Comparison of ENCODE assay signal across 19 cellular contexts in the genomic region with DNA sequence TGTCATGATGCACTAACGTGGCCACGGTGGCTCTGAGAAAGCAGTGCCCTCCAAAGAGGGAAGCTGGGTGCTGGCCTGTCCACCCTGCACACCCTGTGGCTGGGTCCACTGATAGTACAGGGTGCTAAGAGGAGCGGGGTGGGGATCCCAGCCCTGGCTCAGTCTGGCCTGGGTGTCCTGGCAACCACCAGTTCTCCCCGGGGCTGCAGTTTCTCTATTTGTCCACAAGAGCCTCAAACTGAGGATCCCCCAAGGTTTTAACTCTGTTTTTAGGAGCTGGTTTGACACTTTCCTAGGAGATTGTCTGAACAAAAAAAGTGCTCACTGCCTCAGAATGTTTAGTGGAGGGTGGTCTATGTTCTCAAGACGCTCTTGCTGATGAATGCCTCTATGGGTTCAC. TPM values are rescaled to one million over a fixed set of nuclear protein-coding genes. Genes with fewer than 3 reads are reported as not detected.
DNase-seq lines count a peak whose midpoint lies in the region; ATAC-seq, FAIRE-seq and TF ChIP-seq lines count a peak whose summit lies in the region.
"Had no signal": no experiment of that assay in that cellular context is flagged by ENCODE, and none has a peak within 500 bp of the region (broad histone marks: within the 10 kb centered on the region; RNA-seq: fewer than 3 reads in every experiment).

No MANE protein-coding gene starts in this region.

- H3K4me1 ChIP-seq in HepG2 (ENCODE audit: insufficient read depth, low read length) (peaks cover 8% of the 10 kb centered on the region), right lobe of liver (peaks cover 0 to 7% (median 0%) of the 10 kb centered on the region in 4 donors), Panc1 (ENCODE audit: control insufficient read depth, insufficient read depth, low read length) (no peaks in the 10 kb centered on the region)
- H3K4me1 ChIP-seq: thyroid gland had no signal

- H3K27ac ChIP-seq in HepG2 (ENCODE audit: extremely low read length, insufficient read depth, low read length) (no peak overlapping the region), right lobe of liver (no peak overlapping the region), Panc1 (ENCODE audit: low read length) (no peak overlapping the region)
- H3K27ac ChIP-seq: RWPE1, thyroid gland had no signal

- intact Hi-C loops in HepG2 (cut with micrococcal nuclease; ENCODE audit: unreplicated experiment) (no loop called here), right lobe of liver (cut with DNase I) (no loop called here), Panc1 (cut with micrococcal nuclease; ENCODE audit: unreplicated experiment) (no loop called here)

- BruUV-seq in HepG2 (replicated peaks; lab: Mats Ljungman, UMichigan): no TSS peak
- no TSS peak for BruUV-seq in Panc1 (replicated peaks; lab: Mats Ljungman, UMichigan)

- CTCF ChIA-PET in HepG2 (lab: Yijun Ruan, JAX; ENCODE audit: low intra/inter-chr PET ratio, low total read pairs) (no interaction called here), Panc1 (lab: Charles Lee) (no interaction called here)

- TF ChIP-seq POLR2A in HepG2 (IDR thresholded peaks at IDR 0.05; ENCODE audit: insufficient read depth in 1 of 2, low read depth in 2 of 2, low read length in 2 of 2) (no peak), right lobe of liver (IDR thresholded peaks at IDR 0.05) (no peak)

- TF ChIP-seq RAD21 in HepG2 (CRISPR knock-in tag; IDR thresholded peaks at IDR 0.05): no peak

- DNase-seq in HepG2 (ENCODE audit: low spot score) (no peak), right lobe of liver (no peak), Panc1 (ENCODE audit: low read depth, low spot score) (no peak), fibroblast of the aortic adventitia (ENCODE audit: low read depth) (no peak), germinal center (ENCODE audit: low spot score) (no peak), GM19239 (ENCODE audit: insufficient read length, low spot score) (no peak), GM10266 (ENCODE audit: extremely low spot score) (no peak)
- DNase-seq: activated CD4-positive, alpha-beta memory T cell treated with anti-CD3 and anti-CD28 coated beads, Interleukin-2, amount 10 ng/mL, durations not matched to agents 7 days and 5 days; activated effector memory CD4-positive, alpha-beta T cell treated with anti-CD3 and anti-CD28 coated beads, Interleukin-2, amount 50 U/mL, for 16 hours; DMS79; effector memory CD4-positive, alpha-beta T cell; GOT3; KG1; NCI-H2029; NCI-H526 treated with DMSO at 0.1 percent for 48 hours; thyroid gland had no signal

- ATAC-seq in HepG2 (peak; percentile 79), right lobe of liver (no peak), Panc1 (peak; percentile 60; the same call in 1 of the 2 replicates), GM19467 (IDR thresholded peaks at IDR 0.05; ENCODE audit: unreplicated experiment) (no peak)

- in situ Hi-C loops in HepG2 (cut with HindIII; ENCODE audit: extremely low pct_ligation_motif_present, low pct_unique_long_range_greater_than_20kb): no loop called here
- in situ Hi-C loops in Panc1 (cut with HindIII; ENCODE audit: low pct_unique_long_range_greater_than_20kb, low sequenced_read_pairs): no loop called here

- peaks cover 4 to 36% of the 10 kb centered on the region in 2 experiments; a peak in 3 of 5 replicates for H3K27me3 ChIP-seq in HepG2 (ENCODE audit: control insufficient read depth in 1 of 2, insufficient read depth in 2 of 2, low read length in 2 of 2)
- H3K27me3 ChIP-seq in right lobe of liver: no peaks in the 10 kb centered on the region
- peaks cover 2% of the 10 kb centered on the region; the same call in 1 of the 2 replicates for H3K27me3 ChIP-seq in Panc1 (ENCODE audit: control insufficient read depth, insufficient read depth, low read length)
- H3K27me3 ChIP-seq: thyroid gland had no signal

- H2AFZ ChIP-seq in HepG2 (ENCODE audit: low read length): no peak overlapping the region

- H4K20me1 ChIP-seq in HepG2 (ENCODE audit: insufficient read depth, low read length): no peaks in the 10 kb centered on the region

- FAIRE-seq in HepG2 (lab: Jason Lieb, UNC) (no peak), GM19239 (lab: Jason Lieb, UNC) (no peak)

- H3K79me2 ChIP-seq in HepG2 (ENCODE audit: insufficient read depth, low read length): no peaks in the 10 kb centered on the region

- H3K4me3 ChIP-seq in HepG2 (replicated peaks in 1 of 3; ENCODE audit: insufficient read depth in 1 of 3, low read depth in 2 of 3, low read length in 3 of 3) (no peak overlapping the region), right lobe of liver (no peak overlapping the region), Panc1 (ENCODE audit: low read depth in 2 of 2, low read length in 2 of 2) (no peak overlapping the region), fibroblast of the aortic adventitia (ENCODE audit: low read depth, low read length) (no peak overlapping the region)
- H3K4me3 ChIP-seq: thyroid gland had no signal

- H3K9me3 ChIP-seq in HepG2 (ENCODE audit: low read length) (no peaks in the 10 kb centered on the region), right lobe of liver (no peaks in the 10 kb centered on the region), Panc1 (ENCODE audit: control insufficient read depth, insufficient read depth, low read depth, low read length) (no peaks in the 10 kb centered on the region)
- H3K9me3 ChIP-seq: thyroid gland had no signal

- no peaks in the 10 kb centered on the region for H3K36me3 ChIP-seq in HepG2 (replicated peaks in 1 of 2; ENCODE audit: control insufficient read depth in 1 of 2, insufficient read depth in 2 of 2, low read length in 2 of 2)
- no peaks in the 10 kb centered on the region for H3K36me3 ChIP-seq in right lobe of liver
- H3K36me3 ChIP-seq in Panc1 (ENCODE audit: control insufficient read depth, insufficient read depth, low read length): no peaks in the 10 kb centered on the region
- H3K36me3 ChIP-seq: thyroid gland had no signal

- WGBS in HepG2 (ENCODE audit: low lambda C conversion rate): 18% methylated on average over 4 of the region's 5 CpGs
- 60% methylated on average over 2 of the region's 5 CpGs for WGBS in right lobe of liver (ENCODE audit: insufficient coverage, low coverage, low lambda C conversion rate, missing lambda C conversion rate)

- no peak for TF ChIP-seq CTCF in HepG2 (CRISPR knock-in tag; IDR thresholded peaks at IDR 0.05)
- no peak for TF ChIP-seq CTCF in right lobe of liver (IDR thresholded peaks at IDR 0.05)
- TF ChIP-seq CTCF in Panc1 (IDR thresholded peaks at IDR 0.05): no peak
- peak; percentile 22 for TF ChIP-seq CTCF in fibroblast of the aortic adventitia (IDR thresholded peaks at IDR 0.05; ENCODE audit: insufficient read depth, low read length)
- TF ChIP-seq CTCF in GM10266 (IDR thresholded peaks at IDR 0.05; ENCODE audit: control insufficient read depth, insufficient read depth, low read depth, missing control alignments): no peak

- POLR2A ChIA-PET in HepG2 (lab: Yijun Ruan, JAX): no interaction called here
- POLR2A ChIA-PET in Panc1 (lab: Charles Lee): no interaction called here

- TF ChIP-seq EP300 in HepG2 (IDR thresholded peaks at IDR 0.05; ENCODE audit: low read depth in 2 of 2, low read length in 2 of 2) (no peak), HepG2 (CRISPR knock-in tag; IDR thresholded peaks at IDR 0.05; ENCODE audit: borderline replicate concordance) (no peak)

- H3K9ac ChIP-seq in HepG2 (ENCODE audit: insufficient read depth, low read depth, low read length): no peak overlapping the region

- no peak overlapping the region for H3K4me2 ChIP-seq in HepG2 (ENCODE audit: low read depth, low read length)

TF ChIP-seq in HepG2, 621 proteins besides CTCF, POLR2A, EP300 and RAD21 (continues in another document):
- TF ChIP-seq THAP11 (CRISPR knock-in tag; IDR thresholded peaks at IDR 0.05) (no peak), ZNF709 (CRISPR knock-in tag; IDR thresholded peaks at IDR 0.05) (no peak)
- TF ChIP-seq, protein P1, sequence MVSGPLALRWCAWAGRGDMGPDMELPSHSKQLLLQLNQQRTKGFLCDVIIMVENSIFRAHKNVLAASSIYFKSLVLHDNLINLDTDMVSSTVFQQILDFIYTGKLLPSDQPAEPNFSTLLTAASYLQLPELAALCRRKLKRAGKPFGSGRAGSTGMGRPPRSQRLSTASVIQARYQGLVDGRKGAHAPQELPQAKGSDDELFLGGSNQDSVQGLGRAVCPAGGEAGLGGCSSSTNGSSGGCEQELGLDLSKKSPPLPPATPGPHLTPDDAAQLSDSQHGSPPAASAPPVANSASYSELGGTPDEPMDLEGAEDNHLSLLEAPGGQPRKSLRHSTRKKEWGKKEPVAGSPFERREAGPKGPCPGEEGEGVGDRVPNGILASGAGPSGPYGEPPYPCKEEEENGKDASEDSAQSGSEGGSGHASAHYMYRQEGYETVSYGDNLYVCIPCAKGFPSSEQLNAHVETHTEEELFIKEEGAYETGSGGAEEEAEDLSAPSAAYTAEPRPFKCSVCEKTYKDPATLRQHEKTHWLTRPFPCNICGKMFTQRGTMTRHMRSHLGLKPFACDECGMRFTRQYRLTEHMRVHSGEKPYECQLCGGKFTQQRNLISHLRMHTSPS (CRISPR knock-in tag; IDR thresholded peaks at IDR 0.05; ENCODE audit: low read depth): no peak

RNA-seq across cellular contexts. Expression of a gene that starts 29.0 kb away (rescaled TPM):
- total RNA-seq in HepG2 (2016; rRNA removed; fragmentation: Illumina TruSeq; extraction: Trizol): not detected in 2 replicates
- total RNA-seq in HepG2 (2016; cell fraction: cytosol; rRNA removed; fragmentation: Illumina TruSeq; extraction: Trizol; ENCODE audit: low read depth): not detected in 2 replicates
- total RNA-seq in HepG2 (2016; cell fraction: insoluble cytoplasmic fraction; rRNA removed; fragmentation: Illumina TruSeq; extraction: Trizol): not detected in 2 replicates
- not detected in 2 replicates for total RNA-seq in HepG2 (2016; cell fraction: membrane; rRNA removed; fragmentation: Illumina TruSeq; extraction: Trizol)
- total RNA-seq in HepG2 (2016; cell fraction: nucleus; rRNA removed; fragmentation: Illumina TruSeq; extraction: Trizol): not detected in 2 replicates
- not detected in 2 replicates for polyA plus RNA-seq in HepG2 (2011; rRNA removed)
- not detected in 2 replicates for polyA plus RNA-seq in HepG2 (2011; cell fraction: cytosol; rRNA removed)
- not detected in 2 replicates for polyA plus RNA-seq in HepG2 (2011; cell fraction: nucleus; rRNA removed)
- not detected in 2 replicates for polyA plus RNA-seq in HepG2 (2012)
- polyA plus RNA-seq in HepG2 (2016; cell fraction: cytosol; fragmentation: Illumina TruSeq; extraction: Trizol; ENCODE audit: low read depth): not detected in 2 replicates
- polyA plus RNA-seq in HepG2 (2016; cell fraction: insoluble cytoplasmic fraction; fragmentation: Illumina TruSeq; extraction: Trizol; ENCODE audit: low read depth): not detected in 2 replicates
- polyA plus RNA-seq in HepG2 (2016; cell fraction: membrane; fragmentation: Illumina TruSeq; extraction: Trizol; ENCODE audit: low read depth): not detected in 2 replicates
- polyA plus RNA-seq in HepG2 (2016; cell fraction: nucleus; fragmentation: Illumina TruSeq; extraction: Trizol; ENCODE audit: insufficient read depth, low read depth): not detected in 2 replicates
- 0.16 TPM in 1 of 2 replicates, not detected in the other for polyA minus RNA-seq in HepG2 (2011; rRNA and poly(A)+ RNA removed; ENCODE audit: low replicate concordance)
- not detected in 2 replicates for polyA minus RNA-seq in HepG2 (2011; cell fraction: cytosol; rRNA and poly(A)+ RNA removed)
- polyA minus RNA-seq in HepG2 (2011; cell fraction: nucleus; rRNA and poly(A)+ RNA removed): not detected in 2 replicates
- 1 to 10 TPM in 1 of 6 experiments, under 1 TPM in 5; 0.06 to 1.6 (median 0.28) TPM for total RNA-seq in right lobe of liver
- not detected for total RNA-seq in Panc1 (2021; ENCODE audit: unreplicated experiment)
- polyA plus RNA-seq in Panc1 (2012; ENCODE audit: insufficient read length): not detected
- total RNA-seq in fibroblast of the aortic adventitia (ENCODE audit: low replicate concordance): not detected in 2 replicates
- total RNA-seq: activated CD4-positive, alpha-beta memory T cell treated with anti-CD3 and anti-CD28 coated beads, Interleukin-2, amount 10 ng/mL, durations not matched to agents 7 days and 5 days; myocyte; thyroid gland had no signal

Comparison
In these comparisons a context has a peak if more than half of its experiments do, and no peak if none do; other contexts are left out.
1. ATAC-seq: peak in HepG2 (single experiment) and Panc1 (single experiment); none in right lobe of liver (0 of 4) and GM19467 (single experiment).